In the genomic region with DNA sequence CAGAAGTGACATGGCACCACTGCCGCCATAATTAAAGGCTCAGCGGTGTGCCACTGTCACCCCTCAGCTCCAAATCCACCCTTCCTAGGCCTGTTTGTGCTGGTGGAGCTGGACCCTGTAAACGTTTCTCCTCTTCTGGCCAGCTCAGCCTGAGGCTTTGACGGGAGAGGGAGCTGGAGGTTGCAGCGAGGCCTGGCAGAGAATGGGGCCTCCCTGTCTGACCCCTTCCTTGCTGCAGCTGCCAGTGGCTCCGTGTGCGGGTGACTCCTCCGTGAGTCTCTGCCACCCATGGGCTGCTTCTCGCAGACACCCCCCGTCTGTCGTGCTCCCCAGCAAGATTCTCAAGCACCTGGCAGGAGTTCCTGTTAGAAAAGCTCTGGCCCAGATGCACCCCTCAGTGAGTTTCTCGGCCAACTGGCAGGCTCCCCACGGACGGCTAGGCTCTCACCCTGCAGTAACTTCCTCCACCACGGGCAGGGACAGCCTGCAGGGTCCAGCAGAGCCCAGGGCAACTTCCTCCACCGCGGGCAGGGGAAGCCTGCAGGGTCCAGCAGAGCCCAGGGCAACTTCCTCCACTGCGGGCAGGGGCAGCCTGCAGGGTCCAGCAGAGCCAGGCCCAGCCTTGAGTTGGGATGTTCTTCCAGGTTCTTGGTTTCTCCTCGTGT, we compare ENCODE assay signal across 1 cellular context.
TF ChIP-seq lines count a peak whose summit lies in the region.

No MANE protein-coding gene starts in this region.

TF ChIP-seq in HepG2, 621 proteins besides CTCF, POLR2A, EP300 and RAD21 (continued from another document and continues in another):
- TF ChIP-seq, protein P1, sequence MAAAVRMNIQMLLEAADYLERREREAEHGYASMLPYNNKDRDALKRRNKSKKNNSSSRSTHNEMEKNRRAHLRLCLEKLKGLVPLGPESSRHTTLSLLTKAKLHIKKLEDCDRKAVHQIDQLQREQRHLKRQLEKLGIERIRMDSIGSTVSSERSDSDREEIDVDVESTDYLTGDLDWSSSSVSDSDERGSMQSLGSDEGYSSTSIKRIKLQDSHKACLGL (CRISPR knock-in tag; IDR thresholded peaks at IDR 0.05), result 0 out of 2 replicates have a peak, but pooled peaks have one; percentile 5
- TF ChIP-seq, protein P2, sequence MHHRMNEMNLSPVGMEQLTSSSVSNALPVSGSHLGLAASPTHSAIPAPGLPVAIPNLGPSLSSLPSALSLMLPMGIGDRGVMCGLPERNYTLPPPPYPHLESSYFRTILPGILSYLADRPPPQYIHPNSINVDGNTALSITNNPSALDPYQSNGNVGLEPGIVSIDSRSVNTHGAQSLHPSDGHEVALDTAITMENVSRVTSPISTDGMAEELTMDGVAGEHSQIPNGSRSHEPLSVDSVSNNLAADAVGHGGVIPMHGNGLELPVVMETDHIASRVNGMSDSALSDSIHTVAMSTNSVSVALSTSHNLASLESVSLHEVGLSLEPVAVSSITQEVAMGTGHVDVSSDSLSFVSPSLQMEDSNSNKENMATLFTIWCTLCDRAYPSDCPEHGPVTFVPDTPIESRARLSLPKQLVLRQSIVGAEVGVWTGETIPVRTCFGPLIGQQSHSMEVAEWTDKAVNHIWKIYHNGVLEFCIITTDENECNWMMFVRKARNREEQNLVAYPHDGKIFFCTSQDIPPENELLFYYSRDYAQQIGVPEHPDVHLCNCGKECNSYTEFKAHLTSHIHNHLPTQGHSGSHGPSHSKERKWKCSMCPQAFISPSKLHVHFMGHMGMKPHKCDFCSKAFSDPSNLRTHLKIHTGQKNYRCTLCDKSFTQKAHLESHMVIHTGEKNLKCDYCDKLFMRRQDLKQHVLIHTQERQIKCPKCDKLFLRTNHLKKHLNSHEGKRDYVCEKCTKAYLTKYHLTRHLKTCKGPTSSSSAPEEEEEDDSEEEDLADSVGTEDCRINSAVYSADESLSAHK (CRISPR knock-in tag; IDR thresholded peaks at IDR 0.05; ENCODE audit: borderline replicate concordance), result no peak
- TF ChIP-seq CBX5 (CRISPR knock-in tag; IDR thresholded peaks at IDR 0.05; ENCODE audit: borderline replicate concordance) (no peak), TCF7L2 (IDR thresholded peaks at IDR 0.05; ENCODE audit: low read depth, low read length) (no peak), ZNF577 (CRISPR knock-in tag; IDR thresholded peaks at IDR 0.05; ENCODE audit: borderline replicate concordance, low read depth) (no peak), ONECUT2 (CRISPR knock-in tag; IDR thresholded peaks at IDR 0.05) (no peak), ZNF747 (CRISPR knock-in tag; IDR thresholded peaks at IDR 0.05; ENCODE audit: borderline replicate concordance) (no peak), YEATS2 (CRISPR knock-in tag; IDR thresholded peaks at IDR 0.05; ENCODE audit: borderline replicate concordance) (no peak), ZNF33B (CRISPR knock-in tag; IDR thresholded peaks at IDR 0.05) (no peak), ZC3H13 (CRISPR knock-in tag; IDR thresholded peaks at IDR 0.05) (no peak), AGO1 (IDR thresholded peaks at IDR 0.05; ENCODE audit: low read depth, low read length, poor library complexity, severe bottlenecking) (peak; percentile 20), CBFB (CRISPR knock-in tag; IDR thresholded peaks at IDR 0.05) (no peak), HIVEP1 (CRISPR knock-in tag; IDR thresholded peaks at IDR 0.05) (peak; percentile 20; the same call in 1 of the 2 replicates), NRL (CRISPR knock-in tag; IDR thresholded peaks at IDR 0.05; ENCODE audit: borderline replicate concordance) (peak; percentile 45; the same call in 1 of the 2 replicates), RFXAP (CRISPR knock-in tag; IDR thresholded peaks at IDR 0.05; ENCODE audit: borderline replicate concordance) (no peak), ELF4 (CRISPR knock-in tag; IDR thresholded peaks at IDR 0.05; ENCODE audit: borderline replicate concordance) (no peak), NPAS2 (CRISPR knock-in tag; IDR thresholded peaks at IDR 0.05; ENCODE audit: borderline replicate concordance) (no peak), PHF20 (CRISPR knock-in tag; IDR thresholded peaks at IDR 0.05) (no peak), GATAD1 (CRISPR knock-in tag; IDR thresholded peaks at IDR 0.05) (no peak), ZNF224 (CRISPR knock-in tag; IDR thresholded peaks at IDR 0.05) (no peak), ZNF460 (CRISPR knock-in tag; IDR thresholded peaks at IDR 0.05; ENCODE audit: borderline replicate concordance) (no peak), GFI1 (CRISPR knock-in tag; IDR thresholded peaks at IDR 0.05; ENCODE audit: borderline replicate concordance) (no peak), KDM3A (CRISPR knock-in tag; IDR thresholded peaks at IDR 0.05; ENCODE audit: low read depth) (no peak), TGIF2 (CRISPR knock-in tag; IDR thresholded peaks at IDR 0.05) (no peak), ISX (CRISPR knock-in tag; conservative IDR thresholded peaks at IDR 0.05) (no peak), KLF6 (CRISPR knock-in tag; IDR thresholded peaks at IDR 0.05) (no peak), GATA4 (IDR thresholded peaks at IDR 0.05; ENCODE audit: borderline replicate concordance, low read depth) (no peak), FOXK2 (IDR thresholded peaks at IDR 0.05) (no peak), ZNF782 (CRISPR knock-in tag; IDR thresholded peaks at IDR 0.05; ENCODE audit: borderline replicate concordance) (no peak), ZNF382 (CRISPR knock-in tag; IDR thresholded peaks at IDR 0.05; ENCODE audit: borderline replicate concordance) (no peak), HNRNPL (IDR thresholded peaks at IDR 0.05; ENCODE audit: low read depth, low read length) (0 out of 2 replicates have a peak, but pooled peaks have one; percentile 56), ZNF263 (CRISPR knock-in tag; IDR thresholded peaks at IDR 0.05) (peak; percentile 26; the same call in 1 of the 2 replicates)
- TF ChIP-seq, protein P3, sequence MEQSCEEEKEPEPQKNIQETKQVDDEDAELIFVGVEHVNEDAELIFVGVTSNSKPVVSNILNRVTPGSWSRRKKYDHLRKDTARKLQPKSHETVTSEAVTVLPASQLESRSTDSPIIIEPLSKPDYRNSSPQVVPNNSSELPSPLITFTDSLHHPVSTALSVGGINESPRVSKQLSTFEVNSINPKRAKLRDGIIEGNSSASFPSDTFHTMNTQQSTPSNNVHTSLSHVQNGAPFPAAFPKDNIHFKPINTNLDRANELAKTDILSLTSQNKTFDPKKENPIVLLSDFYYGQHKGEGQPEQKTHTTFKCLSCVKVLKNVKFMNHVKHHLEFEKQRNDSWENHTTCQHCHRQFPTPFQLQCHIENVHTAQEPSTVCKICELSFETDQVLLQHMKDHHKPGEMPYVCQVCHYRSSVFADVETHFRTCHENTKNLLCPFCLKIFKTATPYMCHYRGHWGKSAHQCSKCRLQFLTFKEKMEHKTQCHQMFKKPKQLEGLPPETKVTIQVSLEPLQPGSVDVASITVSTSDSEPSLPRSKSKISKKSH (CRISPR knock-in tag; IDR thresholded peaks at IDR 0.05; ENCODE audit: borderline replicate concordance), result no peak
- TF ChIP-seq, protein P4, sequence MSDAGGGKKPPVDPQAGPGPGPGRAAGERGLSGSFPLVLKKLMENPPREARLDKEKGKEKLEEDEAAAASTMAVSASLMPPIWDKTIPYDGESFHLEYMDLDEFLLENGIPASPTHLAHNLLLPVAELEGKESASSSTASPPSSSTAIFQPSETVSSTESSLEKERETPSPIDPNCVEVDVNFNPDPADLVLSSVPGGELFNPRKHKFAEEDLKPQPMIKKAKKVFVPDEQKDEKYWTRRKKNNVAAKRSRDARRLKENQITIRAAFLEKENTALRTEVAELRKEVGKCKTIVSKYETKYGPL (CRISPR knock-in tag; IDR thresholded peaks at IDR 0.05), result no peak
- TF ChIP-seq, protein P5, sequence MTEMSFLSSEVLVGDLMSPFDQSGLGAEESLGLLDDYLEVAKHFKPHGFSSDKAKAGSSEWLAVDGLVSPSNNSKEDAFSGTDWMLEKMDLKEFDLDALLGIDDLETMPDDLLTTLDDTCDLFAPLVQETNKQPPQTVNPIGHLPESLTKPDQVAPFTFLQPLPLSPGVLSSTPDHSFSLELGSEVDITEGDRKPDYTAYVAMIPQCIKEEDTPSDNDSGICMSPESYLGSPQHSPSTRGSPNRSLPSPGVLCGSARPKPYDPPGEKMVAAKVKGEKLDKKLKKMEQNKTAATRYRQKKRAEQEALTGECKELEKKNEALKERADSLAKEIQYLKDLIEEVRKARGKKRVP (CRISPR knock-in tag; IDR thresholded peaks at IDR 0.05), result no peak
- TF ChIP-seq, protein P6, sequence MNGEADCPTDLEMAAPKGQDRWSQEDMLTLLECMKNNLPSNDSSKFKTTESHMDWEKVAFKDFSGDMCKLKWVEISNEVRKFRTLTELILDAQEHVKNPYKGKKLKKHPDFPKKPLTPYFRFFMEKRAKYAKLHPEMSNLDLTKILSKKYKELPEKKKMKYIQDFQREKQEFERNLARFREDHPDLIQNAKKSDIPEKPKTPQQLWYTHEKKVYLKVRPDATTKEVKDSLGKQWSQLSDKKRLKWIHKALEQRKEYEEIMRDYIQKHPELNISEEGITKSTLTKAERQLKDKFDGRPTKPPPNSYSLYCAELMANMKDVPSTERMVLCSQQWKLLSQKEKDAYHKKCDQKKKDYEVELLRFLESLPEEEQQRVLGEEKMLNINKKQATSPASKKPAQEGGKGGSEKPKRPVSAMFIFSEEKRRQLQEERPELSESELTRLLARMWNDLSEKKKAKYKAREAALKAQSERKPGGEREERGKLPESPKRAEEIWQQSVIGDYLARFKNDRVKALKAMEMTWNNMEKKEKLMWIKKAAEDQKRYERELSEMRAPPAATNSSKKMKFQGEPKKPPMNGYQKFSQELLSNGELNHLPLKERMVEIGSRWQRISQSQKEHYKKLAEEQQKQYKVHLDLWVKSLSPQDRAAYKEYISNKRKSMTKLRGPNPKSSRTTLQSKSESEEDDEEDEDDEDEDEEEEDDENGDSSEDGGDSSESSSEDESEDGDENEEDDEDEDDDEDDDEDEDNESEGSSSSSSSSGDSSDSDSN (CRISPR knock-in tag; IDR thresholded peaks at IDR 0.05), result peak; percentile 29; the same call in 1 of the 2 replicates
- TF ChIP-seq, protein P7, sequence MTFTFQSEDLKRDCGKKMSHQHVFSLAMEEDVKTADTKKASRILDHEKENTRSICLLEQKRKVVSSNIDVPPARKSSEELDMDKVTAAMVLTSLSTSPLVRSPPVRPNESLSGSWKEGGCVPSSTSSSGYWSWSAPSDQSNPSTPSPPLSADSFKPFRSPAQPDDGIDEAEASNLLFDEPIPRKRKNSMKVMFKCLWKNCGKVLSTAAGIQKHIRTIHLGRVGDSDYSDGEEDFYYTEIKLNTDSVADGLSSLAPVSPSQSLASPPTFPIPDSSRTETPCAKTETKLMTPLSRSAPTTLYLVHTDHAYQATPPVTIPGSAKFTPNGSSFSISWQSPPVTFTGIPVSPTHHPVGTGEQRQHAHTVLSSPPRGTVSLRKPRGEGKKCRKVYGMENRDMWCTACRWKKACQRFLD (CRISPR knock-in tag; IDR thresholded peaks at IDR 0.05; ENCODE audit: borderline replicate concordance), result no peak
- TF ChIP-seq, protein P8, sequence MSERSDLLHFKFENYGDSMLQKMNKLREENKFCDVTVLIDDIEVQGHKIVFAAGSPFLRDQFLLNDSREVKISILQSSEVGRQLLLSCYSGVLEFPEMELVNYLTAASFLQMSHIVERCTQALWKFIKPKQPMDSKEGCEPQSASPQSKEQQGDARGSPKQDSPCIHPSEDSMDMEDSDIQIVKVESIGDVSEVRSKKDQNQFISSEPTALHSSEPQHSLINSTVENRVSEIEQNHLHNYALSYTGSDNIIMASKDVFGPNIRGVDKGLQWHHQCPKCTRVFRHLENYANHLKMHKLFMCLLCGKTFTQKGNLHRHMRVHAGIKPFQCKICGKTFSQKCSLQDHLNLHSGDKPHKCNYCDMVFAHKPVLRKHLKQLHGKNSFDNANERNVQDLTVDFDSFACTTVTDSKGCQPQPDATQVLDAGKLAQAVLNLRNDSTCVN (CRISPR knock-in tag; IDR thresholded peaks at IDR 0.05; ENCODE audit: borderline replicate concordance), result peak; percentile 18; the same call in 1 of the 2 replicates
- TF ChIP-seq, protein P9, sequence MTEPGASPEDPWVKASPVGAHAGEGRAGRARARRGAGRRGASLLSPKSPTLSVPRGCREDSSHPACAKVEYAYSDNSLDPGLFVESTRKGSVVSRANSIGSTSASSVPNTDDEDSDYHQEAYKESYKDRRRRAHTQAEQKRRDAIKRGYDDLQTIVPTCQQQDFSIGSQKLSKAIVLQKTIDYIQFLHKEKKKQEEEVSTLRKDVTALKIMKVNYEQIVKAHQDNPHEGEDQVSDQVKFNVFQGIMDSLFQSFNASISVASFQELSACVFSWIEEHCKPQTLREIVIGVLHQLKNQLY (CRISPR knock-in tag; IDR thresholded peaks at IDR 0.05), result no peak
- TF ChIP-seq, protein P10, sequence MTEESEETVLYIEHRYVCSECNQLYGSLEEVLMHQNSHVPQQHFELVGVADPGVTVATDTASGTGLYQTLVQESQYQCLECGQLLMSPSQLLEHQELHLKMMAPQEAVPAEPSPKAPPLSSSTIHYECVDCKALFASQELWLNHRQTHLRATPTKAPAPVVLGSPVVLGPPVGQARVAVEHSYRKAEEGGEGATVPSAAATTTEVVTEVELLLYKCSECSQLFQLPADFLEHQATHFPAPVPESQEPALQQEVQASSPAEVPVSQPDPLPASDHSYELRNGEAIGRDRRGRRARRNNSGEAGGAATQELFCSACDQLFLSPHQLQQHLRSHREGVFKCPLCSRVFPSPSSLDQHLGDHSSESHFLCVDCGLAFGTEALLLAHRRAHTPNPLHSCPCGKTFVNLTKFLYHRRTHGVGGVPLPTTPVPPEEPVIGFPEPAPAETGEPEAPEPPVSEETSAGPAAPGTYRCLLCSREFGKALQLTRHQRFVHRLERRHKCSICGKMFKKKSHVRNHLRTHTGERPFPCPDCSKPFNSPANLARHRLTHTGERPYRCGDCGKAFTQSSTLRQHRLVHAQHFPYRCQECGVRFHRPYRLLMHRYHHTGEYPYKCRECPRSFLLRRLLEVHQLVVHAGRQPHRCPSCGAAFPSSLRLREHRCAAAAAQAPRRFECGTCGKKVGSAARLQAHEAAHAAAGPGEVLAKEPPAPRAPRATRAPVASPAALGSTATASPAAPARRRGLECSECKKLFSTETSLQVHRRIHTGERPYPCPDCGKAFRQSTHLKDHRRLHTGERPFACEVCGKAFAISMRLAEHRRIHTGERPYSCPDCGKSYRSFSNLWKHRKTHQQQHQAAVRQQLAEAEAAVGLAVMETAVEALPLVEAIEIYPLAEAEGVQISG (CRISPR knock-in tag; IDR thresholded peaks at IDR 0.05), result no peak
- TF ChIP-seq, protein P11, sequence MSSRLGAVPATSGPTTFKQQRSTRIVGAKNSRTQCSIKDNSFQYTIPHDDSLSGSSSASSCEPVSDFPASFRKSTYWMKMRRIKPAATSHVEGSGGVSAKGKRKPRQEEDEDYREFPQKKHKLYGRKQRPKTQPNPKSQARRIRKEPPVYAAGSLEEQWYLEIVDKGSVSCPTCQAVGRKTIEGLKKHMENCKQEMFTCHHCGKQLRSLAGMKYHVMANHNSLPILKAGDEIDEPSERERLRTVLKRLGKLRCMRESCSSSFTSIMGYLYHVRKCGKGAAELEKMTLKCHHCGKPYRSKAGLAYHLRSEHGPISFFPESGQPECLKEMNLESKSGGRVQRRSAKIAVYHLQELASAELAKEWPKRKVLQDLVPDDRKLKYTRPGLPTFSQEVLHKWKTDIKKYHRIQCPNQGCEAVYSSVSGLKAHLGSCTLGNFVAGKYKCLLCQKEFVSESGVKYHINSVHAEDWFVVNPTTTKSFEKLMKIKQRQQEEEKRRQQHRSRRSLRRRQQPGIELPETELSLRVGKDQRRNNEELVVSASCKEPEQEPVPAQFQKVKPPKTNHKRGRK (CRISPR knock-in tag; IDR thresholded peaks at IDR 0.05), result no peak
